Comparison of ENCODE assay signal across 23 cellular contexts in genomic region chr6:87214831-87215230, GRCh38.
"Had no signal": no experiment of that assay in that cellular context is flagged by ENCODE, and none has a peak within 500 bp of the region (broad histone marks: within the 10 kb centered on the region; RNA-seq: fewer than 3 reads in every experiment).

No MANE protein-coding gene starts in this region.

- H3K27me3 ChIP-seq: ascending aorta, brain microvascular endothelial cell, esophagus muscularis mucosa, foreskin keratinocyte, heart left ventricle, spleen, uterus had no signal

- DNase-seq: activated CD4-positive, alpha-beta T cell treated with anti-CD3 and anti-CD28 coated beads for 4 hours; activated CD4-positive, alpha-beta T cell treated with anti-CD3 and anti-CD28 coated beads, Interleukin-2, amount 50 U/mL, for 4 hours; activated effector memory CD4-positive, alpha-beta T cell treated with Interleukin-2 at 50 U/mL for 16 hours; activated naive CD4-positive, alpha-beta T cell treated with Interleukin-2 at 50 U/mL for 16 hours; activated naive CD8-positive, alpha-beta T cell treated with anti-CD3 and anti-CD28 coated beads, Interleukin-2, amount 10 ng/mL, durations not matched to agents 7 days and 5 days; brain microvascular endothelial cell; caudate nucleus; endodermal cell; foreskin keratinocyte; heart left ventricle; hypothalamus; immature natural killer cell; midbrain; naive thymus-derived CD4-positive, alpha-beta T cell; posterior cingulate gyrus; right cardiac atrium; spleen; stimulated activated naive CD8-positive, alpha-beta T cell treated with anti-CD3 and anti-CD28 coated beads, Interleukin-15, Interleukin-2, amounts not matched to agents 100 U/mL and 50 U/mL, for 24 hours; uterus had no signal

- H3K9me3 Mint-ChIP-seq: activated naive CD8-positive, alpha-beta T cell treated with anti-CD3 and anti-CD28 coated beads, Interleukin-2, amount 10 ng/mL, durations not matched to agents 7 days and 5 days; endodermal cell; immature natural killer cell; naive thymus-derived CD4-positive, alpha-beta T cell; type B pancreatic cell had no signal

- H3K36me3 Mint-ChIP-seq: immature natural killer cell had no signal

- H3K27ac ChIP-seq: ascending aorta, brain microvascular endothelial cell, esophagus muscularis mucosa, foreskin keratinocyte, heart left ventricle, thoracic aorta, uterus had no signal

- H3K27ac Mint-ChIP-seq: activated naive CD8-positive, alpha-beta T cell treated with anti-CD3 and anti-CD28 coated beads, Interleukin-2, amount 10 ng/mL, durations not matched to agents 7 days and 5 days; immature natural killer cell; type B pancreatic cell had no signal

- ATAC-seq: foreskin keratinocyte; heart left ventricle; naive thymus-derived CD4-positive, alpha-beta T cell; right cardiac atrium; stimulated activated naive CD8-positive, alpha-beta T cell treated with anti-CD3 and anti-CD28 coated beads, Interleukin-15, Interleukin-2, amounts not matched to agents 100 U/mL and 50 U/mL, for 24 hours had no signal

- H3K4me3 ChIP-seq: ascending aorta, esophagus muscularis mucosa, heart left ventricle, spleen, thoracic aorta, uterus had no signal

- H3K4me3 Mint-ChIP-seq: activated naive CD8-positive, alpha-beta T cell treated with anti-CD3 and anti-CD28 coated beads, Interleukin-2, amount 10 ng/mL, durations not matched to agents 7 days and 5 days; endodermal cell; immature natural killer cell; naive thymus-derived CD4-positive, alpha-beta T cell had no signal

- H3K36me3 ChIP-seq: brain microvascular endothelial cell, uterus had no signal

- H3K4me1 ChIP-seq: ascending aorta, foreskin keratinocyte had no signal

- H3K27me3 Mint-ChIP-seq: activated naive CD8-positive, alpha-beta T cell treated with anti-CD3 and anti-CD28 coated beads, Interleukin-2, amount 10 ng/mL, durations not matched to agents 7 days and 5 days; naive thymus-derived CD4-positive, alpha-beta T cell; type B pancreatic cell had no signal

- H3K9me3 ChIP-seq: ascending aorta, esophagus muscularis mucosa, heart left ventricle, spleen, thoracic aorta, uterus had no signal
